ENCODE assay signal across 28 cellular contexts in genomic region chr2:216911886-216912285, GRCh38. TPM values are rescaled to one million over a fixed set of nuclear protein-coding genes. Genes with fewer than 3 reads are reported as not detected.
DNase-seq lines count a peak whose midpoint lies in the region; TF ChIP-seq lines count a peak whose summit lies in the region.
"Had no signal": no experiment of that assay in that cellular context is flagged by ENCODE, and none has a peak within 500 bp of the region (broad histone marks: within the 10 kb centered on the region; RNA-seq: fewer than 3 reads in every experiment).

No MANE protein-coding gene starts in this region.

- no peaks in the 10 kb centered on the region for H3K4me1 ChIP-seq in effector memory CD4-positive, alpha-beta T cell (ENCODE audit: control insufficient read depth, insufficient read depth, low read length, poor library complexity, severe bottlenecking)
- H3K4me1 ChIP-seq: BE2C, HAP-1 had no signal

- DNase-seq in COLO829 (ENCODE audit: low spot score) (peak; percentile 42), MG63 (peak; percentile 82), dedifferentiated amniotic fluid mesenchymal stem cell (ENCODE audit: extremely low spot score) (peak; percentile 25), kidney epithelial cell (ENCODE audit: low read depth) (peak; percentile 32), NCI-H2107 treated with DMSO at 0.1 percent for 48 hours (lab: John Stamatoyannopoulos, UW; ENCODE audit: unreplicated experiment) (no peak), 8988T (no peak)
- DNase-seq in activated CD4-positive, alpha-beta T cell treated with anti-CD3 and anti-CD28 coated beads for 4 hours, result no peak
- DNase-seq in effector memory CD4-positive, alpha-beta T cell, result no peak
- DNase-seq: activated CD4-positive, alpha-beta T cell treated with anti-CD3 and anti-CD28 coated beads, Interleukin-2, amount 10 ng/mL, durations not matched to agents 7 days and 5 days; activated CD8-positive, alpha-beta memory T cell treated with anti-CD3 and anti-CD28 coated beads, Interleukin-2, amount 50 U/mL, for 48 hours; activated effector memory CD4-positive, alpha-beta T cell treated with Interleukin-2 at 50 U/mL for 16 hours; activated naive CD8-positive, alpha-beta T cell treated with anti-CD3 and anti-CD28 coated beads, Interleukin-2, amount 50 U/mL, for 24 hours; BE2C; caudate nucleus; effector CD4-positive, alpha-beta T cell; hypothalamus; kidney glomerular epithelial cell; natural killer cell; NCI-H2029; stimulated activated CD4-positive, alpha-beta T cell treated with anti-CD3 and anti-CD28 coated beads, Interleukin-1b, Interleukin-23, amount 100 ng/mL, for 48 hours; stimulated activated naive CD4-positive, alpha-beta T cell; SW 1271 had no signal

- no peak overlapping the region for H3K27ac ChIP-seq in effector memory CD4-positive, alpha-beta T cell (ENCODE audit: insufficient read depth, low read length, poor library complexity, severe bottlenecking)
- H3K27ac ChIP-seq: tibial nerve had no signal

- no peaks in the 10 kb centered on the region for H3K27me3 ChIP-seq in MG63
- no peaks in the 10 kb centered on the region for H3K27me3 ChIP-seq in kidney epithelial cell (ENCODE audit: control insufficient read depth, insufficient read depth, low read length)
- no peaks in the 10 kb centered on the region for H3K27me3 ChIP-seq in effector memory CD4-positive, alpha-beta T cell (replicated peaks; ENCODE audit: control insufficient read depth, insufficient read depth, low read length, poor library complexity, severe bottlenecking)
- H3K27me3 ChIP-seq: BE2C, tibial nerve had no signal

- no peaks in the 10 kb centered on the region for H3K36me3 ChIP-seq in MG63
- H3K36me3 ChIP-seq in kidney epithelial cell (ENCODE audit: control insufficient read depth, insufficient read depth, low read length), result no peaks in the 10 kb centered on the region
- no peaks in the 10 kb centered on the region for H3K36me3 ChIP-seq in effector memory CD4-positive, alpha-beta T cell (ENCODE audit: control insufficient read depth, insufficient read depth, low read length)
- H3K36me3 ChIP-seq: BE2C, HAP-1, tibial nerve had no signal

- no peaks in the 10 kb centered on the region for H3K9me3 ChIP-seq in MG63
- no peaks in the 10 kb centered on the region for H3K9me3 ChIP-seq in effector memory CD4-positive, alpha-beta T cell (ENCODE audit: control insufficient read depth, low read length)
- H3K9me3 ChIP-seq: BE2C, tibial nerve had no signal

- no peak overlapping the region for H3K4me3 ChIP-seq in MG63
- no peak overlapping the region for H3K4me3 ChIP-seq in kidney epithelial cell (ENCODE audit: low read depth, low read length)
- no peak overlapping the region for H3K4me3 ChIP-seq in effector memory CD4-positive, alpha-beta T cell (ENCODE audit: insufficient read depth, low read depth, low read length, poor library complexity, severe bottlenecking)
- H3K4me3 ChIP-seq: HAP-1, tibial nerve had no signal

- no peak for TF ChIP-seq CTCF in kidney epithelial cell (IDR thresholded peaks at IDR 0.05; ENCODE audit: insufficient read depth, low read length, poor library complexity, severe bottlenecking)

RNA-seq across cellular contexts. Expression of gene TNP1, which starts 52.0 kb away (rescaled TPM):
- not detected in 2 replicates for total RNA-seq in MG63 (2014; rRNA removed; shearing (Covaris generic); ENCODE audit: low replicate concordance)
- total RNA-seq in kidney epithelial cell, result not detected in 2 replicates
- total RNA-seq: activated CD4-positive, alpha-beta T cell treated with anti-CD3 and anti-CD28 coated beads, Interleukin-2, amount 10 ng/mL, durations not matched to agents 7 days and 5 days; fibroblast of lung; mesenteric fat pad; natural killer cell; NCI-H460; posterior vena cava; tibial nerve had no signal

Comparison
In these comparisons a context has a peak if more than half of its experiments do, and no peak if none do; other contexts are left out.
1. DNase-seq: peak in COLO829 (single experiment), MG63 (single experiment), dedifferentiated amniotic fluid mesenchymal stem cell (single experiment) and kidney epithelial cell (single experiment); none in activated CD4-positive, alpha-beta T cell treated with anti-CD3 and anti-CD28 coated beads for 4 hours (0 of 2), NCI-H2107 treated with DMSO at 0.1 percent for 48 hours (single experiment), 8988T (single experiment) and effector memory CD4-positive, alpha-beta T cell (0 of 3).